Comparison of ENCODE assay signal across 10 cellular contexts in genomic region chr3:47444103-47444502, GRCh38. TPM values are rescaled to one million over a fixed set of nuclear protein-coding genes. Genes with fewer than 3 reads are reported as not detected.
DNase-seq lines count a peak whose midpoint lies in the region; ATAC-seq and TF ChIP-seq lines count a peak whose summit lies in the region.
"Had no signal": no experiment of that assay in that cellular context is flagged by ENCODE, and none has a peak within 500 bp of the region (broad histone marks: within the 10 kb centered on the region; RNA-seq: fewer than 3 reads in every experiment).

No MANE protein-coding gene starts in this region.

- H3K27me3 ChIP-seq in cardiac muscle cell = no peaks in the 10 kb centered on the region
- H3K27me3 ChIP-seq in right cardiac atrium (ENCODE audit: control insufficient read depth, insufficient read depth) = no peaks in the 10 kb centered on the region
- H3K27me3 ChIP-seq in muscle layer of colon (ENCODE audit: control insufficient read depth in 1 of 2, insufficient read depth in 2 of 2, low read length in 2 of 2) = no peaks in the 10 kb centered on the region
- no peaks in the 10 kb centered on the region for H3K27me3 ChIP-seq in transverse colon
- H3K27me3 ChIP-seq: BLaER1 had no signal

- no peak overlapping the region for H3K9ac ChIP-seq in muscle layer of colon (ENCODE audit: low read length)
- H3K9ac ChIP-seq: BLaER1 had no signal

- WGBS in right cardiac atrium = 93% methylated on average over 5 of the region's 5 CpGs
- 67 to 82% methylated on average over 1 to 5 of the region's 5 CpGs for WGBS in transverse colon (ENCODE audit: low coverage in 1 of 2), 2 donors

- TF ChIP-seq POLR2A in transverse colon (IDR thresholded peaks at IDR 0.05) = no peak

- TF ChIP-seq CTCF in cardiac muscle cell (IDR thresholded peaks at IDR 0.05; ENCODE audit: low read depth, low read length) (no peak), coronary artery (IDR thresholded peaks at IDR 0.05) (no peak), transverse colon (IDR thresholded peaks at IDR 0.05) (no peak)

- H3K4me1 ChIP-seq in cardiac muscle cell (ENCODE audit: low read depth) (peaks cover 23% of the 10 kb centered on the region), right cardiac atrium (ENCODE audit: control insufficient read depth, insufficient read depth, low read length) (peaks cover 5% of the 10 kb centered on the region), muscle layer of colon (ENCODE audit: insufficient read depth, low read length) (peaks cover 13% of the 10 kb centered on the region), transverse colon (peaks cover 16 to 48% (median 30%) of the 10 kb centered on the region in 4 donors)

- H3K9me3 ChIP-seq in cardiac muscle cell (ENCODE audit: low read depth) (no peaks in the 10 kb centered on the region), right cardiac atrium (ENCODE audit: control insufficient read depth, low read length) (no peaks in the 10 kb centered on the region), muscle layer of colon (ENCODE audit: low read length) (no peaks in the 10 kb centered on the region), transverse colon (no peaks in the 10 kb centered on the region)
- H3K9me3 ChIP-seq: mucosa of descending colon had no signal

- intact Hi-C loops in right cardiac atrium (cut with DNase I) = no loop called here
- intact Hi-C loops in transverse colon (cut with DNase I; ENCODE audit: low total_unique reads) = no loop called here

- DNase-seq in cardiac muscle cell (ENCODE audit: low read depth in 1 of 2, low spot score in 1 of 2) (no peak), right cardiac atrium (no peak), coronary artery (ENCODE audit: low spot score) (no peak), transverse colon (no peak), germinal center (ENCODE audit: low spot score) (no peak), NCI-H2029 treated with DMSO at 0.1 percent for 48 hours (lab: John Stamatoyannopoulos, UW) (no peak)
- no peak for DNase-seq in stimulated activated CD4-positive, alpha-beta T cell treated with anti-CD3 and anti-CD28 coated beads, Interleukin-4, amount 100 ng/mL, for 24 hours

- H3K27ac ChIP-seq in cardiac muscle cell (peak overlapping the region; percentile 93), right cardiac atrium (ENCODE audit: low read length) (no peak overlapping the region), coronary artery (peak overlapping the region; percentile 4 to 60), muscle layer of colon (ENCODE audit: low read depth, low read length) (peak overlapping the region; percentile 57), transverse colon (peak overlapping the region; percentile 75 to 85 (median 79))

- no peak for ATAC-seq in right cardiac atrium

- TF ChIP-seq EP300 in transverse colon (IDR thresholded peaks at IDR 0.05; ENCODE audit: low read depth) = no peak

- H3K4me3 ChIP-seq in cardiac muscle cell (no peak overlapping the region), right cardiac atrium (ENCODE audit: low read length) (no peak overlapping the region), coronary artery (no peak overlapping the region), muscle layer of colon (ENCODE audit: low read depth in 1 of 2, low read length in 2 of 2) (no peak overlapping the region), transverse colon (no peak overlapping the region)
- H3K4me3 ChIP-seq: BLaER1, mucosa of descending colon had no signal

- H3K36me3 ChIP-seq in cardiac muscle cell (peaks cover 11% of the 10 kb centered on the region), muscle layer of colon (ENCODE audit: insufficient read depth, low read length) (peaks cover 22% of the 10 kb centered on the region), transverse colon (no peaks in the 10 kb centered on the region)

- in situ Hi-C loops in transverse colon (cut with MboI; ENCODE audit: low pct_ligation_motif_present in 1 of 4, low pct_unique_long_range_greater_than_20kb in 1 of 4, low sequenced_read_pairs in 3 of 4) = no loop called here

RNA-seq across cellular contexts. Expression of gene SCAP, which starts 31.6 kb away (rescaled TPM):
- total RNA-seq in cardiac muscle cell (124 and 140 TPM in 2 replicates), right cardiac atrium (10 to 100 TPM; 38.4 to 46.6 (median 44.0) TPM), transverse colon (100 to 1,000 TPM; 160 to 288 (median 198) TPM)
- polyA plus RNA-seq in cardiac muscle cell (87.6 and 104 TPM in 2 replicates), right cardiac atrium (31.1 TPM)
